In the genomic region with DNA sequence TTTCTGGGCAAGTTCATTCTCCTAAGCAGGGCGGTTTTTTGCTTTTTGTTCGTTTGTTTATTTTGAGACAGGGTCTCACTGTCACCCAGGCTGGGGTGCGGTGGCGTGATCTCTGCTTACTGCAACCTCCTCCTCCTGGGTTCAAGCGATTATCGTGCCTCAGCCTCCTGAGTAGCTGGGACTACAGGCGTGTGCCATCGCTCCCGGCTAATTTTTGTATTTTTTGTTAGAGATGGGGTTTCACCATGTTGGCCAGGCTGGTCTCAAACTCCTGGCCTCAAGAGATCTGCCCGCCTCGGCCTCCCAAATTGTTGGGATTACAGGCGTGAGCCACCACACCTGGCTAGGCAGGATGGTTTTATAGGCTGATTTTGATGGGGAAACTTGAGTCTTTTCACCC, we compare ENCODE assay signal across 8 cellular contexts. TPM values are rescaled to one million over a fixed set of nuclear protein-coding genes. Genes with fewer than 3 reads are reported as not detected.
DNase-seq lines count a peak whose midpoint lies in the region; ATAC-seq and TF ChIP-seq lines count a peak whose summit lies in the region.
"Not testable (repeated sequence)": the region's sequence is repeated elsewhere in the genome, so short reads cannot be mapped to it uniquely, and the experiment has no call there.

No MANE protein-coding gene starts in this region.

- POLR2A ChIA-PET in activated B cell treated with CpG ODN at 0.5 μM for 24 hours (lab: Charles Lee), result interaction anchor here (0.7 to 5.3 kb wide), 7 partner anchors 34 to 93 kb away, joined by 3 to 64 read pairs (median 5); partner anchors contain the start of gene POLD4

- peaks cover 4 to 47% (median 24%) of the 10 kb centered on the region in 4 donors for H3K4me1 Mint-ChIP-seq in CD4-positive, CD25-positive, alpha-beta regulatory T cell
- H3K4me1 Mint-ChIP-seq in activated B cell treated with CpG ODN at 0.5 μM for 24 hours, result peaks cover 14% of the 10 kb centered on the region
- peaks cover 14% of the 10 kb centered on the region for H3K4me1 Mint-ChIP-seq in activated naive CD8-positive, alpha-beta T cell (ENCODE audit: low read depth)
- H3K4me1 Mint-ChIP-seq in neural progenitor cell, result peaks cover 19% of the 10 kb centered on the region

- H3K4me3 ChIP-seq in CD4-positive, CD25-positive, alpha-beta regulatory T cell (ENCODE audit: low read depth, low read length), result peak overlapping the region; percentile 57
- H3K4me3 ChIP-seq in MM.1S (ENCODE audit: low read length), result not testable (repeated sequence)
- peak overlapping the region; percentile 89 for H3K4me3 ChIP-seq in endocrine pancreas (ENCODE audit: control insufficient read depth, insufficient read depth, low read length)
- peak overlapping the region; percentile 95 for H3K4me3 ChIP-seq in lower lobe of right lung
- peak overlapping the region; percentile 65 for H3K4me3 ChIP-seq in neural progenitor cell
- peak overlapping the region; percentile 90 to 92 for H3K4me3 ChIP-seq in stomach smooth muscle (ENCODE audit: low read length in 2 of 2)

- not testable (repeated sequence) for H3K9ac ChIP-seq in MM.1S (ENCODE audit: low read length); neural progenitor cell; stomach smooth muscle (ENCODE audit: low read length in 2 of 2)
- peak overlapping the region; percentile 84 for H3K9ac ChIP-seq in endocrine pancreas (ENCODE audit: control insufficient read depth, insufficient read depth, low read length)

- DNase-seq in CD4-positive, CD25-positive, alpha-beta regulatory T cell; MM.1S; activated B cell treated with CpG ODN at 0.5 μM for 24 hours; lower lobe of right lung; neural progenitor cell (ENCODE audit: low spot score): not testable (repeated sequence)

- peaks cover 13% of the 10 kb centered on the region for H3F3A ChIP-seq in MM.1S (ENCODE audit: insufficient read depth, low read length)
- not testable (repeated sequence) for H3F3A ChIP-seq in neural progenitor cell (ENCODE audit: low read depth)

- H4K20me1 ChIP-seq in MM.1S (ENCODE audit: insufficient read depth, low read length); neural progenitor cell (ENCODE audit: low read depth): not testable (repeated sequence)

- not testable (repeated sequence) for H3K79me2 ChIP-seq in MM.1S (ENCODE audit: low read length); neural progenitor cell (ENCODE audit: low read depth)

- not testable (repeated sequence) for H3K9me2 ChIP-seq in MM.1S (replicated peaks; ENCODE audit: insufficient read depth, low read length)

- H3K4me1 ChIP-seq in CD4-positive, CD25-positive, alpha-beta regulatory T cell (ENCODE audit: control insufficient read depth, insufficient read depth, low read length, poor library complexity, severe bottlenecking), result peaks cover 20% of the 10 kb centered on the region
- H3K4me1 ChIP-seq in MM.1S (ENCODE audit: low read length), result peaks cover 11% of the 10 kb centered on the region; the same call in 1 of the 2 replicates
- H3K4me1 ChIP-seq in endocrine pancreas (ENCODE audit: control insufficient read depth, insufficient read depth, low read length); neural progenitor cell: not testable (repeated sequence)
- H3K4me1 ChIP-seq in lower lobe of right lung, result peaks cover 17% of the 10 kb centered on the region
- H3K4me1 ChIP-seq in stomach smooth muscle (ENCODE audit: control insufficient read depth, insufficient read depth, low read length), result peaks cover 19% of the 10 kb centered on the region

- peak overlapping the region; percentile 97 to 99 (median 98) for H3K4me3 Mint-ChIP-seq in CD4-positive, CD25-positive, alpha-beta regulatory T cell
- H3K4me3 Mint-ChIP-seq in activated B cell treated with CpG ODN at 0.5 μM for 24 hours, result peak overlapping the region; percentile 98
- H3K4me3 Mint-ChIP-seq in activated naive CD8-positive, alpha-beta T cell, result peak overlapping the region; percentile 93
- peak overlapping the region; percentile 98 for H3K4me3 Mint-ChIP-seq in neural progenitor cell

- H3K9me3 ChIP-seq in CD4-positive, CD25-positive, alpha-beta regulatory T cell (ENCODE audit: control insufficient read depth in 2 of 2, low read length in 2 of 2); MM.1S (replicated peaks; ENCODE audit: insufficient read depth, low read length); endocrine pancreas (ENCODE audit: control insufficient read depth, low read length); lower lobe of right lung; neural progenitor cell (ENCODE audit: low read depth); stomach smooth muscle (ENCODE audit: control insufficient read depth in 2 of 2, low read length in 2 of 2): not testable (repeated sequence)

- not testable (repeated sequence) for H3K36me3 Mint-ChIP-seq in CD4-positive, CD25-positive, alpha-beta regulatory T cell; activated B cell treated with CpG ODN at 0.5 μM for 24 hours (ENCODE audit: low read depth); activated naive CD8-positive, alpha-beta T cell; neural progenitor cell

- H3K27me3 Mint-ChIP-seq in CD4-positive, CD25-positive, alpha-beta regulatory T cell, result peaks cover 12% of the 10 kb centered on the region
- not testable (repeated sequence) for H3K27me3 Mint-ChIP-seq in activated B cell treated with CpG ODN at 0.5 μM for 24 hours; activated naive CD8-positive, alpha-beta T cell; neural progenitor cell (ENCODE audit: insufficient read depth, low read depth)

- not testable (repeated sequence) for H3K9me3 Mint-ChIP-seq in CD4-positive, CD25-positive, alpha-beta regulatory T cell; activated B cell treated with CpG ODN at 0.5 μM for 24 hours; activated naive CD8-positive, alpha-beta T cell (ENCODE audit: low read depth); neural progenitor cell

- H3K4me2 ChIP-seq in MM.1S (ENCODE audit: low read depth, low read length) (peak overlapping the region; percentile 92; the same call in 1 of the 2 replicates), neural progenitor cell (peak overlapping the region; percentile 92)

- not testable (repeated sequence) for TF ChIP-seq CTCF in MM.1S (IDR thresholded peaks at IDR 0.05; ENCODE audit: low read length); activated B cell treated with CpG ODN at 0.5 μM for 24 hours (IDR thresholded peaks at IDR 0.05); lower lobe of right lung (IDR thresholded peaks at IDR 0.05); neural progenitor cell (IDR thresholded peaks at IDR 0.05)

- not testable (repeated sequence) for H3K27me3 ChIP-seq in CD4-positive, CD25-positive, alpha-beta regulatory T cell (ENCODE audit: control insufficient read depth, insufficient read depth, low read length); MM.1S (replicated peaks; ENCODE audit: insufficient read depth, low read length); endocrine pancreas (ENCODE audit: control insufficient read depth, insufficient read depth, low read length); lower lobe of right lung (ENCODE audit: low read depth); stomach smooth muscle (ENCODE audit: control insufficient read depth in 1 of 2, insufficient read depth in 2 of 2, low read length in 2 of 2)
- H3K27me3 ChIP-seq in neural progenitor cell, result peaks cover 29% of the 10 kb centered on the region

- H3K36me3 ChIP-seq in CD4-positive, CD25-positive, alpha-beta regulatory T cell (ENCODE audit: control insufficient read depth, insufficient read depth, low read length); MM.1S (replicated peaks; ENCODE audit: insufficient read depth, low read length); endocrine pancreas (ENCODE audit: control insufficient read depth, insufficient read depth, low read length); lower lobe of right lung; neural progenitor cell; stomach smooth muscle (ENCODE audit: control insufficient read depth in 2 of 2, insufficient read depth in 2 of 2, low read length in 2 of 2): not testable (repeated sequence)

- CTCF ChIA-PET in activated B cell treated with CpG ODN at 0.5 μM for 24 hours (lab: Charles Lee), result interaction anchor here (3.0 to 6.5 kb wide), 3 partner anchors 26 to 62 kb away, joined by 13 to 75 read pairs (median 48); no protein-coding TSS in a partner anchor

- not testable (repeated sequence) for H3K27ac ChIP-seq in CD4-positive, CD25-positive, alpha-beta regulatory T cell (ENCODE audit: insufficient read depth, low read length, poor library complexity, severe bottlenecking); MM.1S (ENCODE audit: low read length); lower lobe of right lung; neural progenitor cell; stomach smooth muscle (ENCODE audit: low read length)

- ATAC-seq in CD4-positive, CD25-positive, alpha-beta regulatory T cell (ENCODE audit: low read depth in 2 of 2); activated B cell treated with CpG ODN at 0.5 μM for 24 hours (ENCODE audit: low read depth); lower lobe of right lung: not testable (repeated sequence)

- intact Hi-C loops in activated B cell treated with CpG ODN at 0.5 μM for 24 hours (cut with micrococcal nuclease), result not testable (repeated sequence)
- intact Hi-C loops in lower lobe of right lung (cut with DNase I), result loop anchor here (10.0 kb wide), 1 partner anchor 54 kb away; the partner anchor contains the start of gene GRK2

- not testable (repeated sequence) for H2AFZ ChIP-seq in MM.1S (ENCODE audit: low read length); neural progenitor cell (replicated peaks)

- not testable (repeated sequence) for H3K27ac Mint-ChIP-seq in CD4-positive, CD25-positive, alpha-beta regulatory T cell; activated B cell treated with CpG ODN at 0.5 μM for 24 hours; activated naive CD8-positive, alpha-beta T cell; neural progenitor cell

RNA-seq across cellular contexts. Expression of gene SSH3, which starts 15.5 kb away (rescaled TPM):
- total RNA-seq in CD4-positive, CD25-positive, alpha-beta regulatory T cell, result 24.4 TPM
- polyA plus RNA-seq in CD4-positive, CD25-positive, alpha-beta regulatory T cell, result 1 to 10 TPM; 2.3 to 7.1 (median 3.1) TPM
- total RNA-seq in activated B cell treated with CpG ODN at 0.5 μM for 24 hours (5.1 and 7.7 TPM in 2 replicates), lower lobe of right lung (37.7 TPM), neural progenitor cell (ENCODE audit: low replicate concordance) (1.4 and 7.1 TPM in 2 replicates)

RNA-seq across cellular contexts. Expression of gene ANKRD13D, which starts 29.8 kb away (rescaled TPM):
- total RNA-seq in CD4-positive, CD25-positive, alpha-beta regulatory T cell, result 158 TPM
- 10 to 100 TPM in 3 of 4 donors, 1 to 10 TPM in 1; 9.5 to 18.9 (median 12.6) TPM for polyA plus RNA-seq in CD4-positive, CD25-positive, alpha-beta regulatory T cell
- total RNA-seq in activated B cell treated with CpG ODN at 0.5 μM for 24 hours, result 97.2 and 116 TPM in 2 replicates
- total RNA-seq in lower lobe of right lung, result 66.9 TPM
- total RNA-seq in neural progenitor cell (ENCODE audit: low replicate concordance), result 21.0 and 29.2 TPM in 2 replicates

RNA-seq across cellular contexts. Expression of gene POLD4, which starts 34.5 kb away (rescaled TPM):
- total RNA-seq in CD4-positive, CD25-positive, alpha-beta regulatory T cell, result 60.6 TPM
- 100 to 1,000 TPM; 103 to 127 (median 118) TPM for polyA plus RNA-seq in CD4-positive, CD25-positive, alpha-beta regulatory T cell
- 166 and 169 TPM in 2 replicates for total RNA-seq in activated B cell treated with CpG ODN at 0.5 μM for 24 hours
- total RNA-seq in lower lobe of right lung, result 86.6 TPM
- total RNA-seq in neural progenitor cell (ENCODE audit: low replicate concordance), result 1.1 and 17.8 TPM in 2 replicates

RNA-seq across cellular contexts. Expression of gene GRK2, which starts 52.6 kb away (rescaled TPM):
- 295 TPM for total RNA-seq in CD4-positive, CD25-positive, alpha-beta regulatory T cell
- 10 to 100 TPM; 13.2 to 27.8 (median 19.3) TPM for polyA plus RNA-seq in CD4-positive, CD25-positive, alpha-beta regulatory T cell
- total RNA-seq in activated B cell treated with CpG ODN at 0.5 μM for 24 hours, result 159 and 175 TPM in 2 replicates
- total RNA-seq in lower lobe of right lung, result 101 TPM
- 30.0 and 54.4 TPM in 2 replicates for total RNA-seq in neural progenitor cell (ENCODE audit: low replicate concordance)

RNA-seq across cellular contexts. Expression of gene CLCF1, which starts 54.5 kb away (rescaled TPM):
- 3.0 TPM for total RNA-seq in CD4-positive, CD25-positive, alpha-beta regulatory T cell
- polyA plus RNA-seq in CD4-positive, CD25-positive, alpha-beta regulatory T cell, result 1 to 10 TPM in 1 of 4 donors, under 1 TPM in 3; 0.10 to 1.3 (median 0.40) TPM
- 28.2 and 30.7 TPM in 2 replicates for total RNA-seq in activated B cell treated with CpG ODN at 0.5 μM for 24 hours
- total RNA-seq in lower lobe of right lung, result 3.7 TPM
- 2.0 and 3.7 TPM in 2 replicates for total RNA-seq in neural progenitor cell (ENCODE audit: low replicate concordance)
